ENCODE assay signal across 8 cellular contexts in genomic region chr9:100700689-100701318, GRCh38.
A peak's percentile ranks its signal among the peaks of the same experiment; 100 is the strongest.
DNase-seq lines count a peak whose midpoint lies in the region; ATAC-seq, FAIRE-seq and TF ChIP-seq lines count a peak whose summit lies in the region.

No MANE protein-coding gene starts in this region.

- no peak for FAIRE-seq in kidney (lab: Jason Lieb, UNC)

- TF ChIP-seq POLR2A in esophagus squamous epithelium (IDR thresholded peaks at IDR 0.05), result no peak

- WGBS in esophagus squamous epithelium, 2 donors, result 13 to 19% methylated on average over 5 of the region's 5 CpGs

- no peak overlapping the region for H3K4me3 ChIP-seq in LNCaP clone FGC (ENCODE audit: low read depth, low read length)
- H3K4me3 ChIP-seq in kidney (ENCODE audit: low read length in 2 of 2), result no peak overlapping the region
- no peak overlapping the region for H3K4me3 ChIP-seq in esophagus squamous epithelium

- H3K36me3 ChIP-seq in kidney (ENCODE audit: control insufficient read depth in 1 of 2, insufficient read depth in 2 of 2, low read length in 2 of 2) (no peaks in the 10 kb centered on the region), esophagus squamous epithelium (no peaks in the 10 kb centered on the region)

- DNase-seq in SIG-M5 treated with dmso at 0.1 percent for 504 hours (lab: John Stamatoyannopoulos, UW; ENCODE audit: unreplicated experiment) (peak; percentile 34), SIG-M5 (lab: John Stamatoyannopoulos, UW) (no peak), LNCaP clone FGC (ENCODE audit: low read depth) (peak; percentile 93), SW480 (ENCODE audit: low spot score) (peak; percentile 34), kidney (no peak), GDM1 (lab: John Stamatoyannopoulos, UW) (no peak), esophagus squamous epithelium (lab: John Stamatoyannopoulos, UW) (no peak)

- no peak overlapping the region for H3K9ac ChIP-seq in kidney (ENCODE audit: low read length in 2 of 2)

- H3K4me1 ChIP-seq in kidney (ENCODE audit: control insufficient read depth in 1 of 2, insufficient read depth in 1 of 2, low read depth in 1 of 2, low read length in 2 of 2) (no peaks in the 10 kb centered on the region), esophagus squamous epithelium (no peaks in the 10 kb centered on the region)

- H3K9me3 ChIP-seq in kidney (ENCODE audit: control insufficient read depth in 1 of 2, low read length in 2 of 2) (no peaks in the 10 kb centered on the region), esophagus squamous epithelium (no peaks in the 10 kb centered on the region)

- H3K27me3 ChIP-seq in esophagus squamous epithelium, result no peaks in the 10 kb centered on the region

- ATAC-seq in HG02642 (IDR thresholded peaks at IDR 0.05; ENCODE audit: poor library complexity, unreplicated experiment), result no peak

- TF ChIP-seq CTCF in LNCaP clone FGC (IDR thresholded peaks at IDR 0.05; ENCODE audit: control insufficient read depth, extremely low read depth, insufficient read depth), result peak; percentile 58
- TF ChIP-seq CTCF in kidney (IDR thresholded peaks at IDR 0.05; ENCODE audit: borderline replicate concordance, extremely low read depth, insufficient read depth), result peak; percentile 31
- peak in 3 of 6 experiments; percentile 26 to 45 (median 26) for TF ChIP-seq CTCF in esophagus squamous epithelium (IDR thresholded peaks at IDR 0.05)

- H3K27ac ChIP-seq in kidney (ENCODE audit: low read depth in 2 of 2, low read length in 2 of 2) (no peak overlapping the region), esophagus squamous epithelium (no peak overlapping the region)

- intact Hi-C loops in kidney (cut with DNase I) (no loop called here), esophagus squamous epithelium (cut with DNase I) (no loop called here)

Comparison
In these comparisons a context has a peak if more than half of its experiments do, and no peak if none do; other contexts are left out.
1. DNase-seq: peak in SIG-M5 treated with dmso at 0.1 percent for 504 hours (single experiment), LNCaP clone FGC (single experiment) and SW480 (single experiment); none in SIG-M5 (single experiment), kidney (single experiment), GDM1 (single experiment) and esophagus squamous epithelium (single experiment).